ENCODE assay signal across 1 cellular context in the genomic region with DNA sequence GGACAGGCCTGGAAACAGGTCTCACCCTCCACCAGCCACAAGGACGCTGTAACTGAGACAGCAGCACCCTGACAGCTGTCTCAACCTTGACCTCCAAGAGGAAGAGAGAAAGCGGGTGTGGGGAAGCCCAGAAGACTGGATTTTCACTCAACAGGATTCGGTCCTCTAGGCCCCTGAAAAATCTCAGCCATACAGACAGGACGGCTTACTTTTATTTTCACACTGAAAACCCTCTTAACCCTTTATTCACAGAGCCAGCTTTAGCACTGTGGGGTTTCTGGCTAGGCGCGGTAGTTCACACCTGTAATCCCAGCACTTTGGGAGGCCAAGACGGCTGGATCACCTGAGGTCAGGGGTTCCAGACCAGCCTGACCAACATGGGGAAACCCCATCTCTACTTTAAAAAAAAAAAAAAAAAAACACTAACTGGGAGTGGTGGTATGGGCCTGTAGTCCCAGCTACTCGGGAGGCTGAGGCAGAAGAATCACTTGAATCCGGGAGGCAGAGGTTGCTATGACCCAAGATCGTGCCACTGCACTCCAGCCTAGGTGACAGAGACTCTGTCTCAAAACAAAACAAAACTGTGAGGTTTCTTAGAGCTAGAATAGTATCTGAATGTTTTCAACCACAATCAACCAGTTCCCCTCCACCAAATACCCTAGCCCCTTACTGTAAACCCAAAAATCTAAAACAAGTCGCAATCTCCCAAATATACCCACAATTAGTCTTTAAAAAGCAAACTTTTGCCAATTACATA.
A peak's percentile ranks its signal among the peaks of the same experiment; 100 is the strongest.
TF ChIP-seq lines count a peak whose summit lies in the region.

No MANE protein-coding gene starts in this region.

TF ChIP-seq in GM12878, 131 proteins besides CTCF, POLR2A, EP300 and RAD21 (continued from another document):
- TF ChIP-seq SMAD5 (IDR thresholded peaks at IDR 0.05; ENCODE audit: low read depth) (no peak), TCF7 (IDR thresholded peaks at IDR 0.05; ENCODE audit: borderline replicate concordance) (no peak), BRCA1 (IDR thresholded peaks at IDR 0.05; ENCODE audit: low read depth, low read length) (no peak), NFIC (IDR thresholded peaks at IDR 0.05; ENCODE audit: low read depth, low read length) (peak; percentile 42; the same call in 1 of the 2 replicates), ZBTB40 (IDR thresholded peaks at IDR 0.05; ENCODE audit: borderline replicate concordance) (no peak), STAT1 (conservative IDR thresholded peaks at IDR 0.05) (no peak), TARDBP (IDR thresholded peaks at IDR 0.05; ENCODE audit: borderline replicate concordance) (no peak), HDAC6 (IDR thresholded peaks at IDR 0.05; ENCODE audit: unreplicated experiment) (no peak), JUND (IDR thresholded peaks at IDR 0.05; ENCODE audit: low read depth, low read length) (no peak), E4F1 (IDR thresholded peaks at IDR 0.05; ENCODE audit: borderline replicate concordance, partially characterized antibody) (no peak), ZNF622 (IDR thresholded peaks at IDR 0.05) (no peak), ZSCAN29 (IDR thresholded peaks at IDR 0.05) (0 out of 2 replicates have a peak, but pooled peaks have one; percentile 5), YBX1 (IDR thresholded peaks at IDR 0.05) (no peak), TCF12 (IDR thresholded peaks at IDR 0.05; ENCODE audit: low read depth, low read length) (peak; percentile 85), HDGF (IDR thresholded peaks at IDR 0.05) (peak; percentile 84; the same call in 1 of the 2 replicates), DPF2 (IDR thresholded peaks at IDR 0.05) (peak; percentile 60; the same call in 1 of the 2 replicates), RFX5 (IDR thresholded peaks at IDR 0.05; ENCODE audit: low read depth, low read length) (no peak), MEF2A (IDR thresholded peaks at IDR 0.05; ENCODE audit: insufficient read depth, low read depth, low read length) (0 out of 2 replicates have a peak, but pooled peaks have one; percentile 12), SIX5 (IDR thresholded peaks at IDR 0.05; ENCODE audit: low read depth, low read length, severe bottlenecking) (no peak), FOXM1 (IDR thresholded peaks at IDR 0.05; ENCODE audit: low read depth, low read length) (no peak), SP1 (IDR thresholded peaks at IDR 0.05; ENCODE audit: low read depth, low read length) (no peak), ELK1 (IDR thresholded peaks at IDR 0.05; ENCODE audit: low read depth, low read length) (no peak), TCF3 (IDR thresholded peaks at IDR 0.05; ENCODE audit: borderline replicate concordance, insufficient read depth, low read depth, low read length) (peak; percentile 83; the same call in 1 of the 2 replicates), IKZF1 (conservative IDR thresholded peaks at IDR 0.05) (peak; percentile 86), EGR1 (IDR thresholded peaks at IDR 0.05; ENCODE audit: borderline replicate concordance in 1 of 2, low read depth in 2 of 2, low read length in 2 of 2) (no peak), CBX3 (IDR thresholded peaks at IDR 0.05; ENCODE audit: borderline replicate concordance, low read depth) (no peak), RB1 (IDR thresholded peaks at IDR 0.05; ENCODE audit: borderline replicate concordance) (no peak), MXI1 (IDR thresholded peaks at IDR 0.05; ENCODE audit: low read depth, low read length) (no peak), RUNX3 (IDR thresholded peaks at IDR 0.05; ENCODE audit: low read length) (peak; percentile 82), SRF (IDR thresholded peaks at IDR 0.05; ENCODE audit: low read depth in 2 of 2, low read length in 2 of 2) (no peak), NRF1 (conservative IDR thresholded peaks at IDR 0.05; ENCODE audit: low read depth, low read length) (no peak), HDAC2 (IDR thresholded peaks at IDR 0.05) (no peak), ESRRA (IDR thresholded peaks at IDR 0.05; ENCODE audit: low read length) (no peak), NR2C1 (IDR thresholded peaks at IDR 0.05) (peak; percentile 83), E2F8 (IDR thresholded peaks at IDR 0.05; ENCODE audit: low read depth, partially characterized antibody) (no peak), POLR2AphosphoS2 (IDR thresholded peaks at IDR 0.05; ENCODE audit: low read depth, low read length) (no peak), BCL3 (IDR thresholded peaks at IDR 0.05; ENCODE audit: borderline replicate concordance, insufficient read depth, low read depth, low read length, poor library complexity, severe bottlenecking) (no peak), POLR2AphosphoS5 (IDR thresholded peaks at IDR 0.05; ENCODE audit: low read length) (peak; percentile 76), CHD4 (IDR thresholded peaks at IDR 0.05) (no peak), MEF2B (IDR thresholded peaks at IDR 0.05; ENCODE audit: partially characterized antibody, poor library complexity, severe bottlenecking) (peak; percentile 48), SREBF2 (IDR thresholded peaks at IDR 0.05; ENCODE audit: low read length) (no peak), CREM (IDR thresholded peaks at IDR 0.05; ENCODE audit: low read depth) (peak; percentile 34; the same call in 1 of the 2 replicates)
- TF ChIP-seq, protein P1, sequence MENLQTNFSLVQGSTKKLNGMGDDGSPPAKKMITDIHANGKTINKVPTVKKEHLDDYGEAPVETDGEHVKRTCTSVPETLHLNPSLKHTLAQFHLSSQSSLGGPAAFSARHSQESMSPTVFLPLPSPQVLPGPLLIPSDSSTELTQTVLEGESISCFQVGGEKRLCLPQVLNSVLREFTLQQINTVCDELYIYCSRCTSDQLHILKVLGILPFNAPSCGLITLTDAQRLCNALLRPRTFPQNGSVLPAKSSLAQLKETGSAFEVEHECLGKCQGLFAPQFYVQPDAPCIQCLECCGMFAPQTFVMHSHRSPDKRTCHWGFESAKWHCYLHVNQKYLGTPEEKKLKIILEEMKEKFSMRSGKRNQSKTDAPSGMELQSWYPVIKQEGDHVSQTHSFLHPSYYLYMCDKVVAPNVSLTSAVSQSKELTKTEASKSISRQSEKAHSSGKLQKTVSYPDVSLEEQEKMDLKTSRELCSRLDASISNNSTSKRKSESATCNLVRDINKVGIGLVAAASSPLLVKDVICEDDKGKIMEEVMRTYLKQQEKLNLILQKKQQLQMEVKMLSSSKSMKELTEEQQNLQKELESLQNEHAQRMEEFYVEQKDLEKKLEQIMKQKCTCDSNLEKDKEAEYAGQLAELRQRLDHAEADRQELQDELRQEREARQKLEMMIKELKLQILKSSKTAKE (IDR thresholded peaks at IDR 0.05; ENCODE audit: low read depth, poor library complexity, severe bottlenecking) = peak; percentile 68
- TF ChIP-seq, protein P2, sequence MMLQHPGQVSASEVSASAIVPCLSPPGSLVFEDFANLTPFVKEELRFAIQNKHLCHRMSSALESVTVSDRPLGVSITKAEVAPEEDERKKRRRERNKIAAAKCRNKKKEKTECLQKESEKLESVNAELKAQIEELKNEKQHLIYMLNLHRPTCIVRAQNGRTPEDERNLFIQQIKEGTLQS (IDR thresholded peaks at IDR 0.05; ENCODE audit: borderline replicate concordance, extremely low read depth, low read depth, low read length) = no peak
